Comparison of ENCODE assay signal across 1 cellular context in genomic region chr9:35993136-35993535, GRCh38.
TF ChIP-seq lines count a peak whose summit lies in the region.

No MANE protein-coding gene starts in this region.

TF ChIP-seq in SK-N-SH, 30 proteins besides CTCF, POLR2A, EP300 and RAD21:
- peak; percentile 9; the same call in 1 of the 2 replicates for TF ChIP-seq TCF12 (IDR thresholded peaks at IDR 0.05)
